In the genomic region with DNA sequence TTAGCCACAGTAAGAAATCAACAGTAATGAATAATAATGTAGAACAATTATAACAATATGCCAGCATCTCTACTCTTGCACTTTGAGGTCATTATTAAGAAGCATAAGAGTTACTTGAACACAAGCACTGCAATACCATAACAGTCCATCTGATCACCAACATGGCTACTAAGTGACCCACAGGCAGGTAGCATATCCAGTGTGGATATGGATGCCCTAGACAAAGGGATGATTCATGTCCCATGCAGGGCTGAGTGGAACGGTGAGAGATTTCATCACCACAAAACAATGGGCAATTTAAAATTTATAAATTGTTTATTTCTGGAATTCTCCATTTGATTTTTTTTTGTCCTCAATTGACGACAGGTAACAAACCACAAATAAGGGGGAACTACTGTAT, we compare ENCODE assay signal across 1 cellular context.
TF ChIP-seq lines count a peak whose summit lies in the region.

No MANE protein-coding gene starts in this region.

TF ChIP-seq in HCT116, 20 proteins besides CTCF, POLR2A, EP300 and RAD21 (continued from another document):
- TF ChIP-seq, protein P1, sequence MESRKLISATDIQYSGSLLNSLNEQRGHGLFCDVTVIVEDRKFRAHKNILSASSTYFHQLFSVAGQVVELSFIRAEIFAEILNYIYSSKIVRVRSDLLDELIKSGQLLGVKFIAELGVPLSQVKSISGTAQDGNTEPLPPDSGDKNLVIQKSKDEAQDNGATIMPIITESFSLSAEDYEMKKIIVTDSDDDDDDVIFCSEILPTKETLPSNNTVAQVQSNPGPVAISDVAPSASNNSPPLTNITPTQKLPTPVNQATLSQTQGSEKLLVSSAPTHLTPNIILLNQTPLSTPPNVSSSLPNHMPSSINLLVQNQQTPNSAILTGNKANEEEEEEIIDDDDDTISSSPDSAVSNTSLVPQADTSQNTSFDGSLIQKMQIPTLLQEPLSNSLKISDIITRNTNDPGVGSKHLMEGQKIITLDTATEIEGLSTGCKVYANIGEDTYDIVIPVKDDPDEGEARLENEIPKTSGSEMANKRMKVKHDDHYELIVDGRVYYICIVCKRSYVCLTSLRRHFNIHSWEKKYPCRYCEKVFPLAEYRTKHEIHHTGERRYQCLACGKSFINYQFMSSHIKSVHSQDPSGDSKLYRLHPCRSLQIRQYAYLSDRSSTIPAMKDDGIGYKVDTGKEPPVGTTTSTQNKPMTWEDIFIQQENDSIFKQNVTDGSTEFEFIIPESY (IDR thresholded peaks at IDR 0.05; ENCODE audit: extremely low read depth, insufficient replicate concordance, low read length) = no peak
- TF ChIP-seq SP1 (IDR thresholded peaks at IDR 0.05; ENCODE audit: low read depth) (no peak), TCF7L2 (IDR thresholded peaks at IDR 0.05; ENCODE audit: borderline replicate concordance, extremely low read depth, insufficient read depth, insufficient read length) (no peak), EZH2phosphoT487 (IDR thresholded peaks at IDR 0.05; ENCODE audit: borderline replicate concordance) (no peak), ELF1 (IDR thresholded peaks at IDR 0.05; ENCODE audit: borderline replicate concordance, low read depth) (no peak), EGR1 (IDR thresholded peaks at IDR 0.05; ENCODE audit: low read depth) (no peak), JUND (IDR thresholded peaks at IDR 0.05) (no peak), YY1 (IDR thresholded peaks at IDR 0.05; ENCODE audit: extremely low read depth, insufficient replicate concordance, low read depth, low read length) (no peak), SIN3A (IDR thresholded peaks at IDR 0.05; ENCODE audit: low read depth) (no peak)
- TF ChIP-seq, protein P2, sequence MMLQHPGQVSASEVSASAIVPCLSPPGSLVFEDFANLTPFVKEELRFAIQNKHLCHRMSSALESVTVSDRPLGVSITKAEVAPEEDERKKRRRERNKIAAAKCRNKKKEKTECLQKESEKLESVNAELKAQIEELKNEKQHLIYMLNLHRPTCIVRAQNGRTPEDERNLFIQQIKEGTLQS (IDR thresholded peaks at IDR 0.05) = no peak
TF ChIP-seq in HCT116: peak in this region for 0.
